24 cellular contexts compared by ENCODE assay signal in genomic region chr6:46357591-46357990, GRCh38.
DNase-seq lines count a peak whose midpoint lies in the region; ATAC-seq, FAIRE-seq and TF ChIP-seq lines count a peak whose summit lies in the region.
"Had no signal": no experiment of that assay in that cellular context is flagged by ENCODE, and none has a peak within 500 bp of the region (broad histone marks: within the 10 kb centered on the region; RNA-seq: fewer than 3 reads in every experiment).

No MANE protein-coding gene starts in this region.

- ATAC-seq in pancreas, result peak in 3 of 4 donors; percentile 53 to 68 (median 59)
- no peak for ATAC-seq in HG03439 (IDR thresholded peaks at IDR 0.05; ENCODE audit: unreplicated experiment)
- no peak for ATAC-seq in HG03460 (IDR thresholded peaks at IDR 0.05; ENCODE audit: unreplicated experiment)
- no peak for ATAC-seq in HG03378 (IDR thresholded peaks at IDR 0.05; ENCODE audit: unreplicated experiment)

- no peaks in the 10 kb centered on the region for H3K27me3 ChIP-seq in pancreas
- H3K27me3 ChIP-seq: brain microvascular endothelial cell, colonic mucosa had no signal

- H3K27ac ChIP-seq in pancreas, result peak overlapping the region in 2 of 4 donors; percentile 19 to 37
- H3K27ac ChIP-seq: brain microvascular endothelial cell, colonic mucosa, prostate gland, RWPE1, SK-N-MC, skin epidermis, thoracic aorta, VCaP had no signal

- H3K4me3 ChIP-seq in pancreas, result no peak overlapping the region
- H3K4me3 ChIP-seq: colonic mucosa, left ventricle myocardium inferior, prostate gland, SK-N-MC, skin epidermis, thoracic aorta had no signal

- FAIRE-seq in GM18507 (lab: Jason Lieb, UNC) (peak; percentile 53), pancreas (lab: Jason Lieb, UNC) (no peak)

- H3K36me3 ChIP-seq in pancreas, result no peaks in the 10 kb centered on the region
- H3K36me3 ChIP-seq: brain microvascular endothelial cell, colonic mucosa, left ventricle myocardium inferior, prostate gland, thoracic aorta had no signal

- 26 to 52% methylated on average over 2 of the region's 2 CpGs for WGBS in pancreas, 2 donors

- DNase-seq in GM18507 (ENCODE audit: extremely low spot score, insufficient read length, low read depth) (no peak), OCI-M1 (lab: John Stamatoyannopoulos, UW) (peak; percentile 62), fibroblast of peridontal ligament (ENCODE audit: extremely low read depth) (peak; percentile 13), pancreas (no peak)
- DNase-seq: activated gamma-delta T cell; activated T-cell treated with anti-CD3 and anti-CD28 coated beads for 4 hours; AML-193; brain microvascular endothelial cell; colonic mucosa; DMS79 treated with DMSO at 0.1 percent for 48 hours; left ventricle myocardium inferior; MM.1S; NCI-H1436 treated with DMSO at 0.1 percent for 48 hours; NCI-H510A; stimulated activated naive CD4-positive, alpha-beta T cell treated with Interleukin-2 at 50 U/mL for 16 hours had no signal

- intact Hi-C loops in pancreas (cut with DNase I), result no loop called here

- no peaks in the 10 kb centered on the region for H3K9me3 ChIP-seq in pancreas
- H3K9me3 ChIP-seq: colonic mucosa, left ventricle myocardium inferior, prostate gland, thoracic aorta had no signal

- H3K4me1 ChIP-seq in pancreas, result peaks cover 0 to 13% (median 4%) of the 10 kb centered on the region in 3 donors
- H3K4me1 ChIP-seq: colonic mucosa, prostate gland had no signal

- TF ChIP-seq CTCF in pancreas (IDR thresholded peaks at IDR 0.05), result no peak

Comparison
In these comparisons a context has a peak if more than half of its experiments do, and no peak if none do; other contexts are left out.
1. DNase-seq: peak in OCI-M1 (single experiment) and fibroblast of peridontal ligament (single experiment); none in GM18507 (single experiment) and pancreas (0 of 6).
2. ATAC-seq: peak in pancreas (3 of 4); none in HG03439 (single experiment), HG03460 (single experiment) and HG03378 (single experiment).